Comparison of ENCODE assay signal across 15 cellular contexts in genomic region chr5:148949871-148950863, GRCh38.
DNase-seq lines count a peak whose midpoint lies in the region; ATAC-seq and TF ChIP-seq lines count a peak whose summit lies in the region.
"Had no signal": no experiment of that assay in that cellular context is flagged by ENCODE, and none has a peak within 500 bp of the region (broad histone marks: within the 10 kb centered on the region; RNA-seq: fewer than 3 reads in every experiment).

No MANE protein-coding gene starts in this region.

- H3K36me3 ChIP-seq in sigmoid colon: no peaks in the 10 kb centered on the region
- H3K36me3 ChIP-seq: spleen had no signal

- ATAC-seq in left cardiac atrium (peak; percentile 38 to 98), GM19452 (IDR thresholded peaks at IDR 0.05; ENCODE audit: unreplicated experiment) (no peak)

- 72 to 82% methylated on average over 6 of the region's 6 CpGs for WGBS in sigmoid colon, 2 donors

- in situ Hi-C loops in ACHN (cut with HindIII; ENCODE audit: low pct_ligation_motif_present, low pct_unique_long_range_greater_than_20kb, low sequenced_read_pairs): no loop called here

- no peaks in the 10 kb centered on the region for H3K27me3 ChIP-seq in sigmoid colon
- H3K27me3 ChIP-seq: dorsolateral prefrontal cortex, spleen had no signal

- no peaks in the 10 kb centered on the region for H3K9me3 ChIP-seq in sigmoid colon
- H3K9me3 ChIP-seq: spleen had no signal

- DNase-seq in LNCaP clone FGC (ENCODE audit: low read depth) (peak; percentile 69), astrocyte of the hippocampus (ENCODE audit: low read depth, low spot score) (peak; percentile 74), left cardiac atrium (peak; percentile 40), sigmoid colon (peak; percentile 96), NK-92 (lab: John Stamatoyannopoulos, UW; ENCODE audit: unreplicated experiment) (no peak), ACHN (no peak)
- DNase-seq in activated CD8-positive, alpha-beta memory T cell treated with anti-CD3 and anti-CD28 coated beads, Interleukin-2, amount 50 U/mL, for 48 hours: no peak
- DNase-seq: activated CD4-positive, alpha-beta T cell treated with anti-CD3 and anti-CD28 coated beads, Interleukin-2, amount 50 U/mL, for 4 hours; activated naive CD4-positive, alpha-beta T cell treated with anti-CD3 and anti-CD28 coated beads, Interleukin-2, amount 50 U/mL, for 16 hours; GDM1; natural killer cell; NCI-H1436 treated with DMSO at 0.1 percent for 48 hours; spleen had no signal

- peak; percentile 18 to 63 (median 44) for TF ChIP-seq EP300 in sigmoid colon (IDR thresholded peaks at IDR 0.05)

- TF ChIP-seq CTCF in LNCaP clone FGC (IDR thresholded peaks at IDR 0.05; ENCODE audit: control insufficient read depth, extremely low read depth, insufficient read depth) (no peak), sigmoid colon (IDR thresholded peaks at IDR 0.05) (no peak)

- intact Hi-C loops in left cardiac atrium (cut with DNase I): no loop called here
- intact Hi-C loops in sigmoid colon (cut with DNase I): loop anchor here (5.0 to 10.0 kb wide), 2 partner anchors 48 to 125 kb away; partner anchors contain the start of gene ADRB2

- TF ChIP-seq POLR2A in sigmoid colon (IDR thresholded peaks at IDR 0.05): no peak

- H3K4me1 ChIP-seq in sigmoid colon: peaks cover 0 to 19% (median 18%) of the 10 kb centered on the region in 4 donors
- H3K4me1 ChIP-seq: spleen had no signal

- H3K4me3 ChIP-seq in LNCaP clone FGC (ENCODE audit: low read depth, low read length): no peak overlapping the region
- no peak overlapping the region for H3K4me3 ChIP-seq in sigmoid colon
- H3K4me3 ChIP-seq: dorsolateral prefrontal cortex, spleen had no signal

- peak overlapping the region; percentile 76 to 81 (median 80) for H3K27ac ChIP-seq in sigmoid colon
- H3K27ac ChIP-seq: spleen had no signal

Comparison
In these comparisons a context has a peak if more than half of its experiments do, and no peak if none do; other contexts are left out.
1. DNase-seq: peak in LNCaP clone FGC (single experiment), astrocyte of the hippocampus (single experiment), left cardiac atrium (single experiment) and sigmoid colon (single experiment); none in NK-92 (single experiment), activated CD8-positive, alpha-beta memory T cell treated with anti-CD3 and anti-CD28 coated beads, Interleukin-2, amount 50 U/mL, for 48 hours (single experiment) and ACHN (single experiment).